Comparison of ENCODE assay signal across 3 cellular contexts in genomic region chr7:105257338-105257737, GRCh38.
TF ChIP-seq lines count a peak whose summit lies in the region.

No MANE protein-coding gene starts in this region.

TF ChIP-seq in GM23338, 12 proteins besides CTCF, POLR2A, EP300 and RAD21 (continues in another document):
- no peak for TF ChIP-seq ZNF462 (CRISPR knock-in tag; IDR thresholded peaks at IDR 0.05)

TF ChIP-seq in H1, 55 proteins besides CTCF, POLR2A, EP300 and RAD21:
- no peak for TF ChIP-seq CHD2 (IDR thresholded peaks at IDR 0.05; ENCODE audit: low read length)
- TF ChIP-seq BCL11A (IDR thresholded peaks at IDR 0.05; ENCODE audit: low read depth in 2 of 2, low read length in 2 of 2), result no peak
- no peak for TF ChIP-seq KDM1A (IDR thresholded peaks at IDR 0.05; ENCODE audit: borderline replicate concordance, low read length)
- no peak for TF ChIP-seq USF2 (IDR thresholded peaks at IDR 0.05; ENCODE audit: low read length)
- no peak for TF ChIP-seq CHD1 (IDR thresholded peaks at IDR 0.05; ENCODE audit: low read depth, low read length)
- TF ChIP-seq SIRT6 (IDR thresholded peaks at IDR 0.05; ENCODE audit: low read length), result no peak
- no peak for TF ChIP-seq BRCA1 (IDR thresholded peaks at IDR 0.05; ENCODE audit: low read depth, low read length)
- TF ChIP-seq RNF2 (IDR thresholded peaks at IDR 0.05; ENCODE audit: borderline replicate concordance, low read depth, low read length, missing control alignments, poor library complexity, severe bottlenecking), result no peak
- TF ChIP-seq TEAD4 (IDR thresholded peaks at IDR 0.05; ENCODE audit: low read depth, low read length), result no peak
- no peak for TF ChIP-seq POU5F1 (IDR thresholded peaks at IDR 0.05; ENCODE audit: low read depth, low read length)
- TF ChIP-seq TAF1 (IDR thresholded peaks at IDR 0.05; ENCODE audit: low read depth, low read length), result no peak
- TF ChIP-seq NRF1 (IDR thresholded peaks at IDR 0.05; ENCODE audit: low read depth, low read length), result no peak
- no peak for TF ChIP-seq GABPA (IDR thresholded peaks at IDR 0.05; ENCODE audit: borderline replicate concordance, insufficient read depth, low read length)
- no peak for TF ChIP-seq POLR2AphosphoS5 (IDR thresholded peaks at IDR 0.05; ENCODE audit: low read depth, low read length)
- no peak for TF ChIP-seq SP1 (IDR thresholded peaks at IDR 0.05; ENCODE audit: low read depth, low read length)
- TF ChIP-seq SUZ12 (IDR thresholded peaks at IDR 0.05; ENCODE audit: low read length), result no peak
- no peak for TF ChIP-seq RBBP5 (IDR thresholded peaks at IDR 0.05; ENCODE audit: borderline replicate concordance, low read depth, low read length)
- TF ChIP-seq ZNF274 (IDR thresholded peaks at IDR 0.05; ENCODE audit: borderline replicate concordance, extremely low read depth, low read length), result no peak
- TF ChIP-seq YY1 (IDR thresholded peaks at IDR 0.05; ENCODE audit: low read depth, low read length), result no peak

TF ChIP-seq in HepG2, 621 proteins besides CTCF, POLR2A, EP300 and RAD21 (continued from another document):
- TF ChIP-seq ZNF674 (CRISPR knock-in tag; IDR thresholded peaks at IDR 0.05; ENCODE audit: low read depth) (no peak), AHR (CRISPR knock-in tag; IDR thresholded peaks at IDR 0.05) (no peak), ERF (CRISPR knock-in tag; IDR thresholded peaks at IDR 0.05) (no peak), POLR2AphosphoS5 (IDR thresholded peaks at IDR 0.05; ENCODE audit: low read depth, low read length) (no peak), ZNF333 (CRISPR knock-in tag; IDR thresholded peaks at IDR 0.05; ENCODE audit: borderline replicate concordance) (no peak), ELF1 (CRISPR knock-in tag; IDR thresholded peaks at IDR 0.05) (no peak)
